ENCODE assay signal across 15 cellular contexts in genomic region chr17:51703364-51704341, GRCh38.
DNase-seq lines count a peak whose midpoint lies in the region; ATAC-seq and TF ChIP-seq lines count a peak whose summit lies in the region.
"Had no signal": no experiment of that assay in that cellular context is flagged by ENCODE, and none has a peak within 500 bp of the region (broad histone marks: within the 10 kb centered on the region; RNA-seq: fewer than 3 reads in every experiment).

No MANE protein-coding gene starts in this region.

- no peak overlapping the region for H3K4me3 Mint-ChIP-seq in activated T-cell treated with anti-CD3 and anti-CD28 coated beads, Interleukin-2, amount 50 U/mL, for 4 hours
- H3K4me3 Mint-ChIP-seq: GM23338 had no signal

- H3K27me3 ChIP-seq in esophagus muscularis mucosa (no peaks in the 10 kb centered on the region), lower lobe of right lung (ENCODE audit: low read depth) (no peaks in the 10 kb centered on the region), uterus (no peaks in the 10 kb centered on the region)

- no peaks in the 10 kb centered on the region for H3K4me1 Mint-ChIP-seq in activated T-cell treated with anti-CD3 and anti-CD28 coated beads, Interleukin-2, amount 50 U/mL, for 4 hours (ENCODE audit: low read depth)
- H3K4me1 Mint-ChIP-seq: GM23338 had no signal

- no peaks in the 10 kb centered on the region for H3K36me3 ChIP-seq in esophagus muscularis mucosa
- H3K36me3 ChIP-seq in lower lobe of right lung: no peaks in the 10 kb centered on the region
- H3K36me3 ChIP-seq in uterus: no peaks in the 10 kb centered on the region

- no peak for TF ChIP-seq CTCF in esophagus muscularis mucosa (IDR thresholded peaks at IDR 0.05)
- TF ChIP-seq CTCF in lower lobe of right lung (IDR thresholded peaks at IDR 0.05): no peak
- TF ChIP-seq CTCF in uterus (IDR thresholded peaks at IDR 0.05): no peak

- H3K9me3 ChIP-seq in esophagus muscularis mucosa (no peaks in the 10 kb centered on the region), lower lobe of right lung (no peaks in the 10 kb centered on the region), uterus (no peaks in the 10 kb centered on the region)

- peak; percentile 49 for ATAC-seq in lower lobe of right lung
- no peak for ATAC-seq in GM18909 (IDR thresholded peaks at IDR 0.05; ENCODE audit: poor library complexity, unreplicated experiment)
- ATAC-seq in HG02610 (IDR thresholded peaks at IDR 0.05; ENCODE audit: unreplicated experiment): no peak
- ATAC-seq in activated T-cell treated with anti-CD3 and anti-CD28 coated beads, Interleukin-2, amount 50 U/mL, for 4 hours: no peak
- ATAC-seq: GM23338 had no signal

- no peaks in the 10 kb centered on the region for H3K36me3 Mint-ChIP-seq in activated T-cell treated with anti-CD3 and anti-CD28 coated beads, Interleukin-2, amount 50 U/mL, for 4 hours (ENCODE audit: insufficient read depth)

- peaks cover 15 to 48% (median 30%) of the 10 kb centered on the region in 4 donors for H3K4me1 ChIP-seq in esophagus muscularis mucosa
- no peaks in the 10 kb centered on the region for H3K4me1 ChIP-seq in lower lobe of right lung
- H3K4me1 ChIP-seq in uterus: no peaks in the 10 kb centered on the region

- H3K9me3 Mint-ChIP-seq in activated T-cell treated with anti-CD3 and anti-CD28 coated beads, Interleukin-2, amount 50 U/mL, for 4 hours: no peaks in the 10 kb centered on the region
- H3K9me3 Mint-ChIP-seq: GM23338 had no signal

- H3K27ac ChIP-seq in esophagus muscularis mucosa (replicated peaks in 1 of 4): peak overlapping the region; percentile 18 to 65 (median 42)
- no peak overlapping the region for H3K27ac ChIP-seq in lower lobe of right lung
- H3K27ac ChIP-seq in uterus: no peak overlapping the region

- H3K4me3 ChIP-seq in esophagus muscularis mucosa (no peak overlapping the region), lower lobe of right lung (no peak overlapping the region), uterus (no peak overlapping the region)
- H3K4me3 ChIP-seq: GM23338 had no signal

- DNase-seq in NCI-H2196 (lab: John Stamatoyannopoulos, UW; ENCODE audit: unreplicated experiment): peak; percentile 24
- no peak for DNase-seq in NCI-H2196 treated with DMSO at 0.1 percent for 48 hours (lab: John Stamatoyannopoulos, UW; ENCODE audit: unreplicated experiment)
- DNase-seq in esophagus muscularis mucosa (ENCODE audit: extremely low spot score): no peak
- no peak for DNase-seq in lower lobe of right lung
- DNase-seq in uterus: peak; percentile 21 to 34
- no peak for DNase-seq in activated T-cell treated with anti-CD3 and anti-CD28 coated beads, Interleukin-2, amount 50 U/mL, for 4 hours
- DNase-seq: 8988T; activated naive CD4-positive, alpha-beta T cell treated with anti-CD3 and anti-CD28 coated beads, Interleukin-2, amount 50 U/mL, for 16 hours; Calu3; cortex of kidney; NCI-H1436; T-helper 2 cell had no signal

- no peak for TF ChIP-seq EP300 in esophagus muscularis mucosa (IDR thresholded peaks at IDR 0.05)

- H3K27me3 Mint-ChIP-seq in activated T-cell treated with anti-CD3 and anti-CD28 coated beads, Interleukin-2, amount 50 U/mL, for 4 hours (ENCODE audit: low read depth): peaks cover 4% of the 10 kb centered on the region

- TF ChIP-seq POLR2A in esophagus muscularis mucosa (IDR thresholded peaks at IDR 0.05; ENCODE audit: low read depth): no peak
- TF ChIP-seq POLR2A in uterus (IDR thresholded peaks at IDR 0.05): no peak

- intact Hi-C loops in esophagus muscularis mucosa (cut with DNase I): no loop called here
- intact Hi-C loops in lower lobe of right lung (cut with DNase I): no loop called here
- intact Hi-C loops in uterus (cut with DNase I; ENCODE audit: low total_unique reads): no loop called here

- 27% methylated on average over 8 of the region's 8 CpGs for WGBS in esophagus muscularis mucosa

Comparison
In these comparisons a context has a peak if more than half of its experiments do, and no peak if none do; other contexts are left out.
1. DNase-seq: peak in NCI-H2196 (single experiment) and uterus (2 of 2); none in NCI-H2196 treated with DMSO at 0.1 percent for 48 hours (single experiment), esophagus muscularis mucosa (single experiment), lower lobe of right lung (single experiment) and activated T-cell treated with anti-CD3 and anti-CD28 coated beads, Interleukin-2, amount 50 U/mL, for 4 hours (single experiment).
2. H3K27ac ChIP-seq: peak in esophagus muscularis mucosa (4 of 4); none in lower lobe of right lung (single experiment) and uterus (0 of 2).
3. ATAC-seq: peak in lower lobe of right lung (2 of 2); none in GM18909 (single experiment), HG02610 (single experiment) and activated T-cell treated with anti-CD3 and anti-CD28 coated beads, Interleukin-2, amount 50 U/mL, for 4 hours (0 of 2).